ENCODE assay signal across 8 cellular contexts in the genomic region with DNA sequence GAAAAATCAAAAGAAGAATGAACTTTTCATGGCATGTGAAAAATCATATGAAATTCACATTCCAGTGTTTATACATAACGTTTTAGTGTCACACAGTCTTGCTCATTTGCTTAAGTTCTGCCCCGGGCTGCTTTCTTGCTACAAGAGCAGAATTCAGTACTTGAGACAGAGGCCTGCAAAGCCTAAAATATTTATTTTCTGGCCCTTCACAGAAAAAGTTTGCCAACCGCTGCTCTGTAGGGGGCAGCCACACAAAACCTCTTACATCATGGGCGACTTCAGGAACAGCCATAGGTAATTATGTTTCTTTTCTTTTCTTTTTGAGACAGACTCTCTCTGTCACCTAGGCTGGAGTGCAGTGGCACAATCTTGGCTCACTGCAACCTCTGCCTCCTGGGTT. TPM values are rescaled to one million over a fixed set of nuclear protein-coding genes. Genes with fewer than 3 reads are reported as not detected.
A peak's percentile ranks its signal among the peaks of the same experiment; 100 is the strongest.
DNase-seq lines count a peak whose midpoint lies in the region; ATAC-seq and TF ChIP-seq lines count a peak whose summit lies in the region.

No MANE protein-coding gene starts in this region.

- no peak for DNase-seq in BJ (ENCODE audit: low read depth)
- DNase-seq in HFFc6 = peak; percentile 59
- DNase-seq in activated B cell treated with CpG ODN at 0.5 μM for 24 hours = no peak
- DNase-seq in glomerular visceral epithelial cell (ENCODE audit: extremely low spot score) = peak; percentile 41
- no peak for DNase-seq in gastrocnemius medialis
- no peak for DNase-seq in iPS-NIHi7 (ENCODE audit: extremely low spot score)
- DNase-seq in activated CD4-positive, alpha-beta T cell treated with anti-CD3 and anti-CD28 coated beads for 48 hours = no peak
- no peak for DNase-seq in NCI-H2227 treated with DMSO at 0.1 percent for 48 hours (lab: John Stamatoyannopoulos, UW)

- H3K27me3 Mint-ChIP-seq in HFFc6 (ENCODE audit: insufficient read depth) (no peaks in the 10 kb centered on the region), activated B cell treated with CpG ODN at 0.5 μM for 24 hours (no peaks in the 10 kb centered on the region)

- H3K36me3 Mint-ChIP-seq in HFFc6 (ENCODE audit: low read depth) = no peaks in the 10 kb centered on the region
- peaks cover 10% of the 10 kb centered on the region for H3K36me3 Mint-ChIP-seq in activated B cell treated with CpG ODN at 0.5 μM for 24 hours (ENCODE audit: low read depth)

- POLR2A ChIA-PET in BJ (lab: Charles Lee) (no interaction called here), activated B cell treated with CpG ODN at 0.5 μM for 24 hours (lab: Charles Lee) (interaction anchor here (0.7 to 1.4 kb wide), 4 partner anchors 21 to 78 kb away, joined by 3 to 4 read pairs (median 3); no protein-coding TSS in a partner anchor)

- intact Hi-C loops in activated B cell treated with CpG ODN at 0.5 μM for 24 hours (cut with micrococcal nuclease) (no loop called here), gastrocnemius medialis (cut with DNase I; ENCODE audit: low total_unique reads) (loop anchor here (5.0 kb wide), 2 partner anchors 94 to 179 kb away; a partner anchor contains a TSS)

- H3K27me3 ChIP-seq in BJ (ENCODE audit: control insufficient read depth, insufficient read depth, low read length) = no peaks in the 10 kb centered on the region
- no peaks in the 10 kb centered on the region for H3K27me3 ChIP-seq in gastrocnemius medialis

- H3K4me3 Mint-ChIP-seq in HFFc6 (peak overlapping the region; percentile 94), activated B cell treated with CpG ODN at 0.5 μM for 24 hours (peak overlapping the region; percentile 88)

- CTCF ChIA-PET in BJ (lab: Yijun Ruan, JAX) = interaction anchor here (0.7 to 2.2 kb wide), 6 partner anchors 11 to 199 kb away, joined by 3 to 8 read pairs (median 4); a partner anchor contains a TSS
- CTCF ChIA-PET in activated B cell treated with CpG ODN at 0.5 μM for 24 hours (lab: Charles Lee) = interaction anchor here (1.9 kb wide), 1 partner anchor 95 kb away, joined by 7 read pairs; a partner anchor contains a TSS

- H3K4me1 ChIP-seq in gastrocnemius medialis = peaks cover 25 to 29% of the 10 kb centered on the region in 2 donors

- H3K4me1 Mint-ChIP-seq in HFFc6 (ENCODE audit: low read depth) (peaks cover 32% of the 10 kb centered on the region), activated B cell treated with CpG ODN at 0.5 μM for 24 hours (peaks cover 38% of the 10 kb centered on the region)

- TF ChIP-seq CTCF in BJ (IDR thresholded peaks at IDR 0.05; ENCODE audit: insufficient read depth, low read depth, low read length) = peak; percentile 28; the same call in 1 of the 2 replicates
- TF ChIP-seq CTCF in HFFc6 (IDR thresholded peaks at IDR 0.05) = peak; percentile 58
- TF ChIP-seq CTCF in activated B cell treated with CpG ODN at 0.5 μM for 24 hours (IDR thresholded peaks at IDR 0.05) = no peak
- no peak for TF ChIP-seq CTCF in gastrocnemius medialis (IDR thresholded peaks at IDR 0.05 in 4 of 5, conservative IDR thresholded peaks at IDR 0.05 in 1 of 5)

- ATAC-seq in activated B cell treated with CpG ODN at 0.5 μM for 24 hours (ENCODE audit: low read depth) = no peak
- ATAC-seq in gastrocnemius medialis = no peak

- H3K9me3 Mint-ChIP-seq in HFFc6 (no peaks in the 10 kb centered on the region), activated B cell treated with CpG ODN at 0.5 μM for 24 hours (no peaks in the 10 kb centered on the region)

- H3K4me3 ChIP-seq in BJ (ENCODE audit: low read depth, low read length) (peak overlapping the region; percentile 29), gastrocnemius medialis (peak overlapping the region; percentile 56 to 90 (median 59))

- in situ Hi-C loops in gastrocnemius medialis (cut with MboI; ENCODE audit: low sequenced_read_pairs in 4 of 4) = loop anchor here in 1 of 4 donors (5.0 kb wide), 1 partner anchor 109 kb away; a partner anchor contains a TSS

- H3K9me3 ChIP-seq in gastrocnemius medialis = no peaks in the 10 kb centered on the region

- H3K27ac ChIP-seq in gastrocnemius medialis = peak overlapping the region; percentile 81 to 88 (median 84)

- H3K27ac Mint-ChIP-seq in HFFc6 = peak overlapping the region; percentile 86
- H3K27ac Mint-ChIP-seq in activated B cell treated with CpG ODN at 0.5 μM for 24 hours = peak overlapping the region; percentile 85

- H3K36me3 ChIP-seq in BJ (ENCODE audit: control insufficient read depth, insufficient read depth, low read length) (peaks cover 13% of the 10 kb centered on the region), gastrocnemius medialis (peaks cover 0 to 15% of the 10 kb centered on the region in 2 donors)

- TF ChIP-seq POLR2A in gastrocnemius medialis (IDR thresholded peaks at IDR 0.05) = no peak

RNA-seq across cellular contexts. Expression of a gene that starts 1.0 kb away (rescaled TPM):
- polyA plus RNA-seq in BJ (2011; rRNA removed) = 3.7 and 7.0 TPM in 2 replicates
- polyA minus RNA-seq in BJ (2011; rRNA and poly(A)+ RNA removed) = 7.3 and 9.2 TPM in 2 replicates
- total RNA-seq in HFFc6 (2021; fragmentation: NEBNext Ultra II Directional; extraction: Animal tissue kit (Norgen Biotek cat#: 25700)) = 10 to 100 TPM; 19.0 to 21.7 (median 20.0) TPM
- total RNA-seq in activated B cell treated with CpG ODN at 0.5 μM for 24 hours = 31.2 and 35.0 TPM in 2 replicates
- total RNA-seq in gastrocnemius medialis = 10 to 100 TPM; 10.7 to 97.5 (median 37.9) TPM

RNA-seq across cellular contexts. Expression of a gene that starts 6.4 kb away (rescaled TPM):
- polyA plus RNA-seq in BJ (2011; rRNA removed) = 16.0 and 18.5 TPM in 2 replicates
- 6.9 and 13.9 TPM in 2 replicates for polyA minus RNA-seq in BJ (2011; rRNA and poly(A)+ RNA removed)
- 10 to 100 TPM; 16.2 to 28.1 (median 19.6) TPM for total RNA-seq in HFFc6 (2021; fragmentation: NEBNext Ultra II Directional; extraction: Animal tissue kit (Norgen Biotek cat#: 25700))
- total RNA-seq in activated B cell treated with CpG ODN at 0.5 μM for 24 hours (12.0 and 12.6 TPM in 2 replicates), gastrocnemius medialis (10 to 100 TPM; 17.2 to 34.2 (median 24.3) TPM)

RNA-seq across cellular contexts. Expression of a gene that starts 17.6 kb away (rescaled TPM):
- polyA plus RNA-seq in BJ (2011; rRNA removed) = not detected in 2 replicates
- polyA minus RNA-seq in BJ (2011; rRNA and poly(A)+ RNA removed) = not detected in 2 replicates
- total RNA-seq in HFFc6 (2021; fragmentation: NEBNext Ultra II Directional; extraction: Animal tissue kit (Norgen Biotek cat#: 25700)) = not detected
- total RNA-seq in activated B cell treated with CpG ODN at 0.5 μM for 24 hours (0.33 and 0.71 TPM in 2 replicates), gastrocnemius medialis (not detected)

RNA-seq across cellular contexts. Expression of a gene that starts 39.6 kb away (rescaled TPM):
- 95.3 and 191 TPM in 2 replicates for polyA plus RNA-seq in BJ (2011; rRNA removed)
- 145 and 165 TPM in 2 replicates for polyA minus RNA-seq in BJ (2011; rRNA and poly(A)+ RNA removed)
- total RNA-seq in HFFc6 (2021; fragmentation: NEBNext Ultra II Directional; extraction: Animal tissue kit (Norgen Biotek cat#: 25700)) = 100 to 1,000 TPM; 189 to 227 (median 197) TPM
- total RNA-seq in activated B cell treated with CpG ODN at 0.5 μM for 24 hours (357 and 360 TPM in 2 replicates), gastrocnemius medialis (10 to 100 TPM; 24.8 to 46.2 (median 31.3) TPM)

RNA-seq across cellular contexts. Expression of a gene that starts 53.9 kb away (rescaled TPM):
- polyA plus RNA-seq in BJ (2011; rRNA removed) = not detected in 2 replicates
- not detected in 2 replicates for polyA minus RNA-seq in BJ (2011; rRNA and poly(A)+ RNA removed)
- total RNA-seq in HFFc6 (2021; fragmentation: NEBNext Ultra II Directional; extraction: Animal tissue kit (Norgen Biotek cat#: 25700)) = not detected
- total RNA-seq in activated B cell treated with CpG ODN at 0.5 μM for 24 hours = 0.20 and 1.5 TPM in 2 replicates
- not detected for total RNA-seq in gastrocnemius medialis

Comparison
In these comparisons a context has a peak if more than half of its experiments do, and no peak if none do; other contexts are left out.
1. DNase-seq: peak in HFFc6 (single experiment) and glomerular visceral epithelial cell (single experiment); none in BJ (single experiment), activated B cell treated with CpG ODN at 0.5 μM for 24 hours (single experiment), gastrocnemius medialis (0 of 2), iPS-NIHi7 (single experiment), activated CD4-positive, alpha-beta T cell treated with anti-CD3 and anti-CD28 coated beads for 48 hours (single experiment) and NCI-H2227 treated with DMSO at 0.1 percent for 48 hours (single experiment).
2. CTCF ChIP-seq: peak in BJ (single experiment) and HFFc6 (single experiment); none in activated B cell treated with CpG ODN at 0.5 μM for 24 hours (single experiment) and gastrocnemius medialis (0 of 5).